Comparison of ENCODE assay signal across 9 cellular contexts in the genomic region with DNA sequence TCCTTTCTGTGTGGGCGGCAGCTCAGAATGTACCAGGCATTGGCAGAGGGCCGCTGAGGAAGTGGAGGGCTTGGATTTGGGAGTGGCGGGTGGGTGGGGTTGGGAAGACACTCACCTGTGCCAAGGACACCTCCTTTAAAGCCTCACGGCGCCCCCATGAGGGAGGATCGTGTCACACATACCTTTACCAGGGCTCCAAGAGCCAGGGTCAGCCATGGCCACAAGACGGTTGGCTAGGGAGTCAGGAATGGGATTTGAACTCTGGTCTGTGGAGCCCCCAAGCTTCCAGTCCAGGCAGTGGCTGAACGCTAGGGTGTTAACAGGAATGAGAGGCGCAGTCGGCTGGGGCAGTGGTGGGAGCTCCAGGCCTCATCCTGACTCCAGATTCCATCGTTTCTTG. TPM values are rescaled to one million over a fixed set of nuclear protein-coding genes. Genes with fewer than 3 reads are reported as not detected.
DNase-seq lines count a peak whose midpoint lies in the region; ATAC-seq and TF ChIP-seq lines count a peak whose summit lies in the region.
"Had no signal": no experiment of that assay in that cellular context is flagged by ENCODE, and none has a peak within 500 bp of the region (broad histone marks: within the 10 kb centered on the region; RNA-seq: fewer than 3 reads in every experiment).

No MANE protein-coding gene starts in this region.

- TF ChIP-seq CTCF in 22Rv1 (IDR thresholded peaks at IDR 0.05) (peak; percentile 36), GM12875 (IDR thresholded peaks at IDR 0.05; ENCODE audit: borderline replicate concordance, insufficient read depth, low read depth, low read length) (0 out of 2 replicates have a peak, but pooled peaks have one; percentile 18), mammary epithelial cell (conservative IDR thresholded peaks at IDR 0.05 in 1 of 2, IDR thresholded peaks at IDR 0.05 in 1 of 2; ENCODE audit: extremely low read depth in 1 of 2, insufficient read depth in 1 of 2, low read depth in 1 of 2, low read length in 2 of 2) (peak; percentile 34 to 60)

- no peak for ATAC-seq in GM21576 (IDR thresholded peaks at IDR 0.05; ENCODE audit: unreplicated experiment)
- no peak for ATAC-seq in HG02642 (IDR thresholded peaks at IDR 0.05; ENCODE audit: poor library complexity, unreplicated experiment)
- ATAC-seq: pancreas had no signal

- intact Hi-C loops in mammary epithelial cell (cut with micrococcal nuclease) = loop anchor here (1.0 to 10.0 kb wide), 4 partner anchors 52 to 284 kb away; partner anchors contain the start of gene CAPZB

- H3K4me1 ChIP-seq in mammary epithelial cell (ENCODE audit: insufficient read depth, low read length) = peaks cover 75% of the 10 kb centered on the region
- H3K4me1 ChIP-seq: pancreas had no signal

- H3K9ac ChIP-seq in mammary epithelial cell (ENCODE audit: insufficient read depth, low read length) = no peak overlapping the region

- peak overlapping the region; percentile 91 for H3K4me2 ChIP-seq in mammary epithelial cell (ENCODE audit: insufficient read depth, low read depth, low read length)

- H3K27me3 ChIP-seq in mammary epithelial cell (ENCODE audit: insufficient read depth, low read length) = no peaks in the 10 kb centered on the region
- H3K27me3 ChIP-seq: pancreas had no signal

- H2AFZ ChIP-seq in mammary epithelial cell (ENCODE audit: low read depth, low read length) = no peak overlapping the region

- peaks cover 93% of the 10 kb centered on the region for H3K79me2 ChIP-seq in mammary epithelial cell (ENCODE audit: insufficient read depth, low read length)

- in situ Hi-C loops in mammary epithelial cell (cut with MboI; ENCODE audit: low sequenced_read_pairs in 2 of 2) = loop anchor here in 1 of 2 donors (5.0 to 10.0 kb wide), 3 partner anchors 51 to 284 kb away; partner anchors contain the start of gene CAPZB

- WGBS in mammary epithelial cell (ENCODE audit: low coverage, missing lambda C conversion rate) = 40% methylated on average over 5 of the region's 11 CpGs

- H3K9me3 ChIP-seq in mammary epithelial cell (replicated peaks; ENCODE audit: insufficient read depth, low read length) = no peaks in the 10 kb centered on the region
- H3K9me3 ChIP-seq: pancreas had no signal

- dilution Hi-C loops in mammary epithelial cell (cut with HindIII; ENCODE audit: low sequenced_read_pairs) = no loop called here

- CTCF ChIA-PET in mammary epithelial cell (lab: Charles Lee; ENCODE audit: low non-redundant PET) = no interaction called here

- no peak overlapping the region for H3K27ac ChIP-seq in 22Rv1
- H3K27ac ChIP-seq in mammary epithelial cell (ENCODE audit: insufficient read depth, low read depth, low read length) = peak overlapping the region; percentile 33
- H3K27ac ChIP-seq: pancreas had no signal

- DNase-seq in mammary epithelial cell (no peak), left kidney (ENCODE audit: low read depth, low spot score) (peak; percentile 50), NOMO-1 treated with DMSO at 0.1 percent for 48 hours (lab: John Stamatoyannopoulos, UW; ENCODE audit: unreplicated experiment) (no peak), UCSD-AML1 (lab: John Stamatoyannopoulos, UW; ENCODE audit: unreplicated experiment) (no peak)

- no peaks in the 10 kb centered on the region for H3K36me3 ChIP-seq in mammary epithelial cell (ENCODE audit: insufficient read depth, low read length)
- H3K36me3 ChIP-seq: pancreas had no signal

- BruUV-seq in mammary epithelial cell (replicated peaks; lab: Mats Ljungman, UMichigan) = no TSS peak

- H3K4me3 ChIP-seq in GM12875 (ENCODE audit: low read depth, low read length) (no peak overlapping the region), mammary epithelial cell (replicated peaks in 1 of 3; ENCODE audit: insufficient read depth in 1 of 3, low read depth in 2 of 3, low read length in 3 of 3) (no peak overlapping the region)
- H3K4me3 ChIP-seq: pancreas had no signal

- H4K20me1 ChIP-seq in mammary epithelial cell (ENCODE audit: insufficient read depth, low read length) = no peaks in the 10 kb centered on the region

RNA-seq across cellular contexts. Expression of gene NBL1, which starts 4.6 kb away (rescaled TPM):
- 100 to 1,000 TPM in 1 of 2 donors, 10 to 100 TPM in 1; 49.7 to 132 TPM for total RNA-seq in mammary epithelial cell
- 108 TPM for polyA plus RNA-seq in mammary epithelial cell
- polyA minus RNA-seq in mammary epithelial cell = 169 TPM

RNA-seq across cellular contexts. Expression of gene HTR6, which starts 16.0 kb away (rescaled TPM):
- not detected for total RNA-seq in mammary epithelial cell
- not detected for polyA plus RNA-seq in mammary epithelial cell
- polyA minus RNA-seq in mammary epithelial cell = not detected
- total RNA-seq: pancreas had no signal
- polyA plus RNA-seq: pancreas had no signal
